ENCODE assay signal across 8 cellular contexts in genomic region chr1:161258439-161259386, GRCh38. TPM values are rescaled to one million over a fixed set of nuclear protein-coding genes. Genes with fewer than 3 reads are reported as not detected.
DNase-seq lines count a peak whose midpoint lies in the region; ATAC-seq and TF ChIP-seq lines count a peak whose summit lies in the region.

Gene PCP4L1 (plus strand): TSS chr1:161258745. CDS start chr1:161258975, 230 bp downstream.

- TF ChIP-seq CTCF in epithelial cell of esophagus (IDR thresholded peaks at IDR 0.05; ENCODE audit: insufficient read depth, low read depth, low read length, missing control alignments): no peak
- no peak for TF ChIP-seq CTCF in mesothelial cell of epicardium (IDR thresholded peaks at IDR 0.05; ENCODE audit: unreplicated experiment)

- no peak within 1 kb of the TSS for H3K27ac Mint-ChIP-seq in activated CD4-positive, alpha-beta memory T cell treated with anti-CD3 and anti-CD28 coated beads, Interleukin-2, amount 10 ng/mL, durations not matched to agents 7 days and 5 days
- no peak within 1 kb of the TSS for H3K27ac Mint-ChIP-seq in mesothelial cell of epicardium

- CTCF ChIA-PET in activated CD4-positive, alpha-beta memory T cell treated with anti-CD3 and anti-CD28 coated beads, Interleukin-2, amount 10 ng/mL, durations not matched to agents 7 days and 5 days (lab: Charles Lee): interaction anchor here (0.8 to 3.0 kb wide), 4 partner anchors 33 to 123 kb away, joined by 6 to 10 read pairs (median 7); partner anchors contain the start of gene TOMM40L

- ATAC-seq in GM18502 (IDR thresholded peaks at IDR 0.05; ENCODE audit: poor library complexity, unreplicated experiment) (peak; percentile 58), HG02970 (IDR thresholded peaks at IDR 0.05; ENCODE audit: low FRiP score, unreplicated experiment) (no peak)

- POLR2A ChIA-PET in activated CD4-positive, alpha-beta memory T cell treated with anti-CD3 and anti-CD28 coated beads, Interleukin-2, amount 10 ng/mL, durations not matched to agents 7 days and 5 days (lab: Charles Lee): interaction anchor here (0.6 to 1.0 kb wide), 2 partner anchors 43 to 56 kb away, joined by 3 to 4 read pairs; partner anchors contain the start of gene SDHC

- H3K4me3 ChIP-seq in epithelial cell of esophagus (ENCODE audit: low read length): peak within 1 kb of the TSS; percentile 40

- DNase-seq in NCI-H128 (lab: John Stamatoyannopoulos, UW; ENCODE audit: unreplicated experiment) (peak; percentile 20), epithelial cell of esophagus (ENCODE audit: low read depth) (peak; percentile 71), mesothelial cell of epicardium (ENCODE audit: low spot score in 2 of 2, unreplicated experiment in 2 of 2) (peak in 1 of 2 experiments; percentile 50), cortex of kidney (lab: John Stamatoyannopoulos, UW) (no peak)
- peak; percentile 31 for DNase-seq in activated CD4-positive, alpha-beta memory T cell treated with anti-CD3 and anti-CD28 coated beads, Interleukin-2, amount 10 ng/mL, durations not matched to agents 7 days and 5 days
- peak; percentile 6 to 26 for DNase-seq in stimulated activated CD8-positive, alpha-beta memory T cell treated with anti-CD3 and anti-CD28 coated beads, Interleukin-15, amount 100 ng/mL, for 48 hours (ENCODE audit: low read depth in 2 of 2)

- peaks cover 66% of the 10 kb centered on the region for H3K27me3 Mint-ChIP-seq in activated CD4-positive, alpha-beta memory T cell treated with anti-CD3 and anti-CD28 coated beads, Interleukin-2, amount 10 ng/mL, durations not matched to agents 7 days and 5 days
- peaks cover 57% of the 10 kb centered on the region for H3K27me3 Mint-ChIP-seq in mesothelial cell of epicardium (ENCODE audit: low read depth)

- H3K4me1 Mint-ChIP-seq in activated CD4-positive, alpha-beta memory T cell treated with anti-CD3 and anti-CD28 coated beads, Interleukin-2, amount 10 ng/mL, durations not matched to agents 7 days and 5 days: peaks cover 15% of the 10 kb centered on the region
- peaks cover 7% of the 10 kb centered on the region for H3K4me1 Mint-ChIP-seq in mesothelial cell of epicardium

- H3K36me3 Mint-ChIP-seq in activated CD4-positive, alpha-beta memory T cell treated with anti-CD3 and anti-CD28 coated beads, Interleukin-2, amount 10 ng/mL, durations not matched to agents 7 days and 5 days (ENCODE audit: low read depth): peaks cover 16% of the 10 kb centered on the region
- H3K36me3 Mint-ChIP-seq in mesothelial cell of epicardium: peaks cover 7% of the 10 kb centered on the region

- H3K4me3 Mint-ChIP-seq in activated CD4-positive, alpha-beta memory T cell treated with anti-CD3 and anti-CD28 coated beads, Interleukin-2, amount 10 ng/mL, durations not matched to agents 7 days and 5 days: peak within 1 kb of the TSS; percentile 34
- H3K4me3 Mint-ChIP-seq in mesothelial cell of epicardium: peak within 1 kb of the TSS; percentile 58

- peaks cover 12% of the 10 kb centered on the region for H3K9me3 Mint-ChIP-seq in activated CD4-positive, alpha-beta memory T cell treated with anti-CD3 and anti-CD28 coated beads, Interleukin-2, amount 10 ng/mL, durations not matched to agents 7 days and 5 days
- peaks cover 20% of the 10 kb centered on the region for H3K9me3 Mint-ChIP-seq in mesothelial cell of epicardium

RNA-seq across cellular contexts. Expression of gene PCP4L1, which starts in this region (rescaled TPM):
- under 1 TPM in 1 of 2 experiments, not detected in 1; 0.28 TPM for total RNA-seq in activated CD4-positive, alpha-beta memory T cell treated with anti-CD3 and anti-CD28 coated beads, Interleukin-2, amount 10 ng/mL, durations not matched to agents 7 days and 5 days
- 0.25 TPM in 1 of 3 replicates, not detected in the others for total RNA-seq in mesothelial cell of epicardium

Comparison
In these comparisons a context has a peak if more than half of its experiments do, and no peak if none do; other contexts are left out.
1. Peak in DNase-seq in activated CD4-positive, alpha-beta memory T cell treated with anti-CD3 and anti-CD28 coated beads, Interleukin-2, amount 10 ng/mL, durations not matched to agents 7 days and 5 days; RNA of the gene not detected or under 1 TPM.